ENCODE assay signal across 8 cellular contexts in genomic region chr10:37976091-37976879, GRCh38. TPM values are rescaled to one million over a fixed set of nuclear protein-coding genes. Genes with fewer than 3 reads are reported as not detected.
DNase-seq lines count a peak whose midpoint lies in the region; ATAC-seq, FAIRE-seq and TF ChIP-seq lines count a peak whose summit lies in the region.

Gene ZNF25, minus strand, starts transcription at chr10:37976647. Its CDS starts 4,925 bp downstream, at chr10:37971722.

- no peaks in the 10 kb centered on the region for H3K36me3 ChIP-seq in keratinocyte (ENCODE audit: control insufficient read depth in 2 of 2, extremely low read depth in 1 of 2, insufficient read depth in 2 of 2, low read length in 2 of 2)

- dilution Hi-C loops in keratinocyte (cut with MboI; ENCODE audit: extremely low pct_ligation_motif_present, low sequenced_read_pairs): no loop called here

- H3K27ac ChIP-seq in keratinocyte (ENCODE audit: control insufficient read depth, insufficient read depth, low read length): peak within 1 kb of the TSS; percentile 70

- peak within 1 kb of the TSS; percentile 98 for H3K4me2 ChIP-seq in keratinocyte (ENCODE audit: control insufficient read depth, extremely low read depth, insufficient read depth, low read depth, low read length)

- peak within 1 kb of the TSS; percentile 81 to 85 (median 83) for H3K4me3 ChIP-seq in keratinocyte (ENCODE audit: control insufficient read depth in 2 of 3, extremely low read depth in 1 of 3, insufficient read depth in 2 of 3, low read depth in 1 of 3, low read length in 3 of 3)

- H3K4me1 ChIP-seq in keratinocyte (ENCODE audit: control insufficient read depth, extremely low read depth, insufficient read depth, low read length): peaks cover 4% of the 10 kb centered on the region

- no peaks in the 10 kb centered on the region for H3K79me2 ChIP-seq in keratinocyte (ENCODE audit: control insufficient read depth, insufficient read depth, low read length)

- H3K9me3 ChIP-seq in keratinocyte (ENCODE audit: control insufficient read depth, low read depth, low read length): no peaks in the 10 kb centered on the region

- H2AFZ ChIP-seq in keratinocyte (ENCODE audit: control insufficient read depth, low read length): peak within 1 kb of the TSS; percentile 100

- DNase-seq in AML-193 (lab: John Stamatoyannopoulos, UW): peak; percentile 98
- DNase-seq in NCI-H446 (lab: John Stamatoyannopoulos, UW): peak; percentile 94 to 98
- peak; percentile 91 for DNase-seq in activated CD4-positive, CD25-positive, alpha-beta regulatory T cell treated with anti-CD3 and anti-CD28 coated beads, Interleukin-2, amount 50 U/mL, for 72 hours
- DNase-seq in cerebellum (ENCODE audit: low spot score): peak; percentile 97
- peak; percentile 98 for DNase-seq in keratinocyte (ENCODE audit: low read depth, low spot score)
- DNase-seq in stimulated activated CD4-positive, alpha-beta T cell treated with anti-CD3 and anti-CD28 coated beads, Interleukin-15, amount 100 ng/mL, for 1 hour (ENCODE audit: low read depth in 1 of 2, low spot score in 1 of 2): peak; percentile 89 to 94

- TF ChIP-seq CTCF in keratinocyte (optimal IDR thresholded peaks at IDR 0.05 in 1 of 3, IDR thresholded peaks at IDR 0.05 in 1 of 3, conservative IDR thresholded peaks at IDR 0.05 in 1 of 3; ENCODE audit: extremely low read depth in 1 of 3, insufficient read depth in 2 of 3, low read length in 3 of 3): peak; percentile 87 to 97 (median 97)

- H3K27me3 ChIP-seq in keratinocyte (ENCODE audit: control insufficient read depth, extremely low read depth, insufficient read depth, low read length): no peaks in the 10 kb centered on the region

- H3K9ac ChIP-seq in keratinocyte (ENCODE audit: control insufficient read depth, extremely low read depth, insufficient read depth, low read length): peak within 1 kb of the TSS; percentile 88

- H3K9me1 ChIP-seq in keratinocyte (ENCODE audit: control insufficient read depth, extremely low read depth, insufficient read depth, low read length): no peaks in the 10 kb centered on the region

- peak; percentile 97 for ATAC-seq in GM19035 (IDR thresholded peaks at IDR 0.05; ENCODE audit: unreplicated experiment)
- peak; percentile 94 for ATAC-seq in HG03354 (IDR thresholded peaks at IDR 0.05; ENCODE audit: poor library complexity, severe bottlenecking, unreplicated experiment)

- FAIRE-seq in keratinocyte (lab: Jason Lieb, UNC): peak; percentile 85

- H4K20me1 ChIP-seq in keratinocyte (ENCODE audit: control insufficient read depth, extremely low read depth, insufficient read depth, low read length): no peaks in the 10 kb centered on the region

RNA-seq across cellular contexts. Expression of gene ZNF25, which starts in this region (rescaled TPM):
- 38.3 TPM for total RNA-seq in cerebellum
- 1.6 to 2.7 TPM (median 2.4 TPM) in 3 replicates for polyA plus RNA-seq in keratinocyte
- polyA plus RNA-seq in keratinocyte (2011; ENCODE audit: low read depth): 3.4 TPM
- 1.6 and 2.9 TPM in 2 replicates for polyA plus RNA-seq in keratinocyte (2011; cell fraction: cytosol; rRNA removed)
- polyA plus RNA-seq in keratinocyte (2011; cell fraction: nucleus; rRNA removed): 3.2 and 3.3 TPM in 2 replicates
- polyA plus RNA-seq in keratinocyte (2012; ENCODE audit: low replicate concordance): 1.9 and 2.3 TPM in 2 replicates
- 0.36 to 2.5 TPM (median 1.1 TPM) in 3 replicates for polyA minus RNA-seq in keratinocyte
- 0.96 TPM for polyA minus RNA-seq in keratinocyte (2011; cell fraction: cytosol; rRNA and poly(A)+ RNA removed)
- polyA minus RNA-seq in keratinocyte (2011; cell fraction: nucleus; rRNA and poly(A)+ RNA removed): 0.32 and 2.0 TPM in 2 replicates

Comparison
In these comparisons a context has a peak if more than half of its experiments do, and no peak if none do; other contexts are left out.
1. Peak in every context shown above with its lines: DNase-seq, ATAC-seq, H3K4me3 ChIP-seq and H3K27ac ChIP-seq.